8 cellular contexts compared by ENCODE assay signal in the genomic region with DNA sequence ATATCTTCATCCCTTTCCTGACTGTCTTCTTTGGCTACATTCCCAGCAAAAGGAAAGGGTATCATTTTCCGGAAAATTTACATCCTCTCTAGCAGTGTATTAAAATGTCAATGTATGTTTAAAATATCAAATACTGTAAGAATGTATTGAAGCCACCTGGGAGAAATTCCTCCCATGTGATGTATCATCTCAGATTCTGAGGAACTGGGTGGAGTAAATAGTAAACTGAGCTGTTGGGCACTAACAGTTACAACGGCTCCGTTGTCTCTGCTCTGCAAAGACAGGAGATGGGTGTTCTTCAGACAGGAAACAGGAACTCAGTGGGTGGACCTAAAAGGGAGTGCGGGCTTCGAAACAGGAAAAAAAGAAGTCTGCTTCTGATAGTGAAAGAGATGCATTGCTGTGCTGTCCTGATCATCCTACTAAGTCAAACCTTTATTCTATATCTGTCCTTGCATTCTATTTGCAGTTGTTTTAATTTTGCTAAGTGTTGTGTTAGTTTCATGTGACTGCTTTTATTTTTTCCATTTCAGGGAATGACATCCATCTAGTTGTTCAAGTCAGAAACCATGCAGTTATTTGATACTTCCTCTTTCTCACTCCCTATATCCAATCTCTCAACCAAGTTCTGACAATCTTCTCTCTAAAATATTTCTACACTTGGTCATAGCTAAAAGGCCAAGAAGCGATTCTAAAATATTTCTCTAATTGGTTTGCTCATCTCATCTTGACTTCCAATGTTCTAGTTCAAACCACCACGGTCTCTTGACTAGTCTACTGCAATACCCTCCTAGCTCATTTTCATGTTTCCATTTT. TPM values are rescaled to one million over a fixed set of nuclear protein-coding genes. Genes with fewer than 3 reads are reported as not detected.
A peak's percentile ranks its signal among the peaks of the same experiment; 100 is the strongest.
DNase-seq lines count a peak whose midpoint lies in the region; ATAC-seq, FAIRE-seq and TF ChIP-seq lines count a peak whose summit lies in the region.

No MANE protein-coding gene starts in this region.

- no peaks in the 10 kb centered on the region for H3K9me3 Mint-ChIP-seq in astrocyte (ENCODE audit: unreplicated experiment)
- peaks cover 9% of the 10 kb centered on the region for H3K9me3 Mint-ChIP-seq in natural killer cell treated with Interleukin-12 subunit alpha and Interleukin-12 subunit beta and Interleukin-15 and Interleukin-18, amount 100 ng/mL, for 72 hours

- FAIRE-seq in astrocyte (lab: Jason Lieb, UNC): peak; percentile 52

- H3K9me3 ChIP-seq in DND-41 (ENCODE audit: insufficient read depth, low read length, severe bottlenecking) (no peaks in the 10 kb centered on the region), MM.1S (replicated peaks; ENCODE audit: insufficient read depth, low read length) (no peaks in the 10 kb centered on the region), astrocyte (ENCODE audit: insufficient read depth, low read depth, low read length) (no peaks in the 10 kb centered on the region), gastrocnemius medialis (no peaks in the 10 kb centered on the region)

- H3K4me3 Mint-ChIP-seq in astrocyte (ENCODE audit: unreplicated experiment): no peak overlapping the region
- H3K4me3 Mint-ChIP-seq in natural killer cell treated with Interleukin-12 subunit alpha and Interleukin-12 subunit beta and Interleukin-15 and Interleukin-18, amount 100 ng/mL, for 72 hours: peak overlapping the region; percentile 53

- H3K27me3 ChIP-seq in DND-41 (ENCODE audit: insufficient read depth, low read length, poor library complexity) (no peaks in the 10 kb centered on the region), MM.1S (replicated peaks; ENCODE audit: insufficient read depth, low read length) (no peaks in the 10 kb centered on the region), astrocyte (ENCODE audit: insufficient read depth, low read length) (no peaks in the 10 kb centered on the region), gastrocnemius medialis (peaks cover 0 to 3% (median 0%) of the 10 kb centered on the region in 3 donors)

- peak overlapping the region; percentile 4 for H3K27ac Mint-ChIP-seq in astrocyte (ENCODE audit: unreplicated experiment)
- peak overlapping the region; percentile 55 to 84 for H3K27ac Mint-ChIP-seq in natural killer cell treated with Interleukin-12 subunit alpha and Interleukin-12 subunit beta and Interleukin-15 and Interleukin-18, amount 100 ng/mL, for 72 hours

- peaks cover 10% of the 10 kb centered on the region for H3F3A ChIP-seq in MM.1S (ENCODE audit: insufficient read depth, low read length)

- H2AFZ ChIP-seq in DND-41 (ENCODE audit: low read depth, low read length) (peak overlapping the region; percentile 71), MM.1S (ENCODE audit: low read length) (peak overlapping the region; percentile 77), astrocyte (ENCODE audit: low read depth, low read length) (peak overlapping the region; percentile 28)

- H3K4me1 ChIP-seq in DND-41 (ENCODE audit: insufficient read depth, low read length) (peaks cover 16% of the 10 kb centered on the region), MM.1S (ENCODE audit: low read length) (peaks cover 9% of the 10 kb centered on the region), astrocyte (ENCODE audit: insufficient read depth, low read length) (peaks cover 19% of the 10 kb centered on the region), gastrocnemius medialis (no peaks in the 10 kb centered on the region)

- TF ChIP-seq CTCF in DND-41 (IDR thresholded peaks at IDR 0.05; ENCODE audit: borderline replicate concordance, extremely low read depth, low read length, poor library complexity, severe bottlenecking) (no peak), MM.1S (IDR thresholded peaks at IDR 0.05; ENCODE audit: low read length) (no peak), astrocyte (IDR thresholded peaks at IDR 0.05; ENCODE audit: insufficient read depth, low read depth, low read length) (no peak), gastrocnemius medialis (IDR thresholded peaks at IDR 0.05 in 4 of 5, conservative IDR thresholded peaks at IDR 0.05 in 1 of 5) (no peak)

- H3K36me3 ChIP-seq in DND-41 (ENCODE audit: insufficient read depth, low read length) (no peaks in the 10 kb centered on the region), MM.1S (replicated peaks; ENCODE audit: insufficient read depth, low read length) (no peaks in the 10 kb centered on the region), astrocyte (ENCODE audit: insufficient read depth, low read length) (no peaks in the 10 kb centered on the region), gastrocnemius medialis (no peaks in the 10 kb centered on the region)

- peak; percentile 67 for DNase-seq in DND-41
- peak; percentile 78 for DNase-seq in MM.1S
- DNase-seq in astrocyte (ENCODE audit: low read depth): no peak
- DNase-seq in natural killer cell treated with Interleukin-12 subunit alpha and Interleukin-12 subunit beta and Interleukin-15 and Interleukin-18, amount 100 ng/mL, for 72 hours (ENCODE audit: low spot score): no peak
- DNase-seq in gastrocnemius medialis: no peak
- no peak for DNase-seq in stimulated activated CD4-positive, alpha-beta T cell treated with anti-CD3 and anti-CD28 coated beads, Interleukin-4, amount 100 ng/mL, for 4 hours

- TF ChIP-seq POLR2A in gastrocnemius medialis (IDR thresholded peaks at IDR 0.05): no peak

- H3K4me3 ChIP-seq in DND-41 (ENCODE audit: low read depth in 1 of 2, low read length in 2 of 2): peak overlapping the region in 1 of 2 experiments; percentile 25; a peak in 1 of 4 replicates
- peak overlapping the region; percentile 31 for H3K4me3 ChIP-seq in MM.1S (ENCODE audit: low read length)
- peak overlapping the region; percentile 14 for H3K4me3 ChIP-seq in astrocyte (ENCODE audit: insufficient read depth, low read depth, low read length)
- no peak overlapping the region for H3K4me3 ChIP-seq in gastrocnemius medialis

- no peaks in the 10 kb centered on the region for H3K9me2 ChIP-seq in MM.1S (replicated peaks; ENCODE audit: insufficient read depth, low read length)

- no peak overlapping the region for H3K9ac ChIP-seq in DND-41 (ENCODE audit: low read depth, low read length)
- no peak overlapping the region for H3K9ac ChIP-seq in MM.1S (ENCODE audit: low read length)
- no peak overlapping the region for H3K9ac ChIP-seq in astrocyte (ENCODE audit: low read length)

- peaks cover 1% of the 10 kb centered on the region for H3K36me3 Mint-ChIP-seq in astrocyte (ENCODE audit: low read depth, unreplicated experiment)
- no peaks in the 10 kb centered on the region for H3K36me3 Mint-ChIP-seq in natural killer cell treated with Interleukin-12 subunit alpha and Interleukin-12 subunit beta and Interleukin-15 and Interleukin-18, amount 100 ng/mL, for 72 hours

- H4K20me1 ChIP-seq in DND-41 (ENCODE audit: insufficient read depth, low read length): no peaks in the 10 kb centered on the region
- H4K20me1 ChIP-seq in MM.1S (ENCODE audit: insufficient read depth, low read length): no peaks in the 10 kb centered on the region
- H4K20me1 ChIP-seq in astrocyte (ENCODE audit: insufficient read depth, low read length): no peaks in the 10 kb centered on the region

- peak overlapping the region; percentile 63 for H3K27ac ChIP-seq in DND-41 (ENCODE audit: low read length)
- peak overlapping the region; percentile 34; the same call in 1 of the 2 replicates for H3K27ac ChIP-seq in MM.1S (ENCODE audit: low read length)
- H3K27ac ChIP-seq in astrocyte (ENCODE audit: low read depth, low read length): no peak overlapping the region
- H3K27ac ChIP-seq in gastrocnemius medialis: no peak overlapping the region

- in situ Hi-C loops in gastrocnemius medialis (cut with MboI; ENCODE audit: low sequenced_read_pairs in 4 of 4): no loop called here

- H3K27me3 Mint-ChIP-seq in astrocyte (ENCODE audit: low read depth, unreplicated experiment): no peaks in the 10 kb centered on the region
- no peaks in the 10 kb centered on the region for H3K27me3 Mint-ChIP-seq in natural killer cell treated with Interleukin-12 subunit alpha and Interleukin-12 subunit beta and Interleukin-15 and Interleukin-18, amount 100 ng/mL, for 72 hours

- no peaks in the 10 kb centered on the region for H3K79me2 ChIP-seq in DND-41 (ENCODE audit: insufficient read depth, low read length)
- no peaks in the 10 kb centered on the region for H3K79me2 ChIP-seq in MM.1S (ENCODE audit: low read length)
- H3K79me2 ChIP-seq in astrocyte (ENCODE audit: insufficient read depth, low read length): no peaks in the 10 kb centered on the region

- intact Hi-C loops in gastrocnemius medialis (cut with DNase I; ENCODE audit: low total_unique reads): no loop called here

- H3K4me2 ChIP-seq in DND-41 (ENCODE audit: insufficient read depth, low read length): peak overlapping the region; percentile 53
- peak overlapping the region; percentile 46 for H3K4me2 ChIP-seq in MM.1S (ENCODE audit: low read depth, low read length)
- peak overlapping the region; percentile 52 for H3K4me2 ChIP-seq in astrocyte (ENCODE audit: low read length)

- ATAC-seq in DND-41 (ENCODE audit: insufficient read depth, low read depth) (peak; percentile 98), GM21367 (IDR thresholded peaks at IDR 0.05; ENCODE audit: unreplicated experiment) (peak; percentile 42), gastrocnemius medialis (no peak), HG02938 (IDR thresholded peaks at IDR 0.05; ENCODE audit: unreplicated experiment) (no peak)
- ATAC-seq in natural killer cell treated with Interleukin-12 subunit alpha and Interleukin-12 subunit beta and Interleukin-15 and Interleukin-18, amount 100 ng/mL, for 72 hours: peak; percentile 67 to 70

- peaks cover 13% of the 10 kb centered on the region for H3K4me1 Mint-ChIP-seq in astrocyte (ENCODE audit: low read depth, unreplicated experiment)
- peaks cover 16 to 23% of the 10 kb centered on the region in 2 donors for H3K4me1 Mint-ChIP-seq in natural killer cell treated with Interleukin-12 subunit alpha and Interleukin-12 subunit beta and Interleukin-15 and Interleukin-18, amount 100 ng/mL, for 72 hours (ENCODE audit: low read depth in 2 of 2)

RNA-seq across cellular contexts. Expression of a gene that starts 19.4 kb away (rescaled TPM):
- total RNA-seq in astrocyte (19.1 and 19.3 TPM in 2 replicates), gastrocnemius medialis (1 to 10 TPM in 3 of 4 donors, under 1 TPM in 1; 0.51 to 4.1 (median 2.7) TPM)
- 10 to 100 TPM; 27.4 to 34.4 TPM for total RNA-seq in natural killer cell treated with Interleukin-12 subunit alpha and Interleukin-12 subunit beta and Interleukin-15 and Interleukin-18, amount 100 ng/mL, for 72 hours

RNA-seq across cellular contexts. Expression of a gene that starts 20.2 kb away (rescaled TPM):
- total RNA-seq in astrocyte (17.6 and 33.8 TPM in 2 replicates), gastrocnemius medialis (1 to 10 TPM in 1 of 4 donors, under 1 TPM in 3; 0.65 to 1.3 (median 0.95) TPM)
- total RNA-seq in natural killer cell treated with Interleukin-12 subunit alpha and Interleukin-12 subunit beta and Interleukin-15 and Interleukin-18, amount 100 ng/mL, for 72 hours: 1 to 10 TPM; 1.2 to 2.7 TPM

RNA-seq across cellular contexts. Expression of a gene that starts 44.2 kb away (rescaled TPM):
- total RNA-seq in astrocyte (24.4 and 25.3 TPM in 2 replicates), gastrocnemius medialis (10 to 100 TPM; 24.2 to 38.5 (median 29.4) TPM)
- total RNA-seq in natural killer cell treated with Interleukin-12 subunit alpha and Interleukin-12 subunit beta and Interleukin-15 and Interleukin-18, amount 100 ng/mL, for 72 hours: 100 to 1,000 TPM in 1 of 2 donors, 10 to 100 TPM in 1; 93.1 to 100 TPM

RNA-seq across cellular contexts. Expression of a gene that starts 44.4 kb away (rescaled TPM):
- total RNA-seq in astrocyte (82.5 and 82.8 TPM in 2 replicates), gastrocnemius medialis (100 to 1,000 TPM; 112 to 148 (median 115) TPM)
- total RNA-seq in natural killer cell treated with Interleukin-12 subunit alpha and Interleukin-12 subunit beta and Interleukin-15 and Interleukin-18, amount 100 ng/mL, for 72 hours: 100 to 1,000 TPM; 190 to 233 TPM

RNA-seq across cellular contexts. Expression of a gene that starts 47.9 kb away (rescaled TPM):
- 0.73 and 0.84 TPM in 2 replicates for total RNA-seq in astrocyte
- total RNA-seq in natural killer cell treated with Interleukin-12 subunit alpha and Interleukin-12 subunit beta and Interleukin-15 and Interleukin-18, amount 100 ng/mL, for 72 hours: 1 to 10 TPM in 1 of 2 donors, under 1 TPM in 1; 0.55 to 1.0 TPM
- under 1 TPM in 1 of 4 donors, not detected in 3; 0.24 TPM for total RNA-seq in gastrocnemius medialis

Comparison
In these comparisons a context has a peak if more than half of its experiments do, and no peak if none do; other contexts are left out.
1. ATAC-seq: peak in DND-41 (single experiment), GM21367 (single experiment) and natural killer cell treated with Interleukin-12 subunit alpha and Interleukin-12 subunit beta and Interleukin-15 and Interleukin-18, amount 100 ng/mL, for 72 hours (2 of 2); none in gastrocnemius medialis (0 of 2) and HG02938 (single experiment).
2. DNase-seq: peak in DND-41 (single experiment) and MM.1S (single experiment); none in astrocyte (single experiment), natural killer cell treated with Interleukin-12 subunit alpha and Interleukin-12 subunit beta and Interleukin-15 and Interleukin-18, amount 100 ng/mL, for 72 hours (single experiment), gastrocnemius medialis (0 of 2) and stimulated activated CD4-positive, alpha-beta T cell treated with anti-CD3 and anti-CD28 coated beads, Interleukin-4, amount 100 ng/mL, for 4 hours (0 of 2).
3. H3K27ac ChIP-seq: peak in DND-41 (single experiment) and MM.1S (single experiment); none in astrocyte (single experiment) and gastrocnemius medialis (0 of 4).
4. H3K4me3 ChIP-seq: peak in MM.1S (single experiment) and astrocyte (single experiment); none in gastrocnemius medialis (0 of 4).
5. Peak in every context shown above with its lines, with median percentiles within 50 percentile points of each other: H2AFZ ChIP-seq and H3K4me2 ChIP-seq.